ENCODE assay signal across 8 cellular contexts in genomic region chr5:181223729-181224389, GRCh38.
DNase-seq lines count a peak whose midpoint lies in the region; ATAC-seq lines count a peak whose summit lies in the region.

No MANE protein-coding gene starts in this region.

- peak; percentile 1 for ATAC-seq in HG03159 (IDR thresholded peaks at IDR 0.05; ENCODE audit: unreplicated experiment)

- H3K4me3 ChIP-seq in GM08714 (ENCODE audit: low read length): peak overlapping the region; percentile 84

- DNase-seq in iPS-NIHi11 (ENCODE audit: low spot score): peak; percentile 80
- peak; percentile 69 for DNase-seq in stimulated activated CD8-positive, alpha-beta memory T cell treated with anti-CD3 and anti-CD28 coated beads, Interleukin-4, amount 100 ng/mL, for 48 hours
- no peak for DNase-seq in dedifferentiated amniotic fluid mesenchymal stem cell (ENCODE audit: extremely low spot score)
- no peak for DNase-seq in islet precursor cell
- DNase-seq in NCI-H146 treated with DMSO at 0.1 percent for 48 hours (lab: John Stamatoyannopoulos, UW; ENCODE audit: unreplicated experiment): no peak

- H3K27ac ChIP-seq in angular gyrus (ENCODE audit: low read depth, low read length): peak overlapping the region; percentile 98

Comparison
In these comparisons a context has a peak if more than half of its experiments do, and no peak if none do; other contexts are left out.
1. DNase-seq: peak in iPS-NIHi11 (single experiment) and stimulated activated CD8-positive, alpha-beta memory T cell treated with anti-CD3 and anti-CD28 coated beads, Interleukin-4, amount 100 ng/mL, for 48 hours (single experiment); none in dedifferentiated amniotic fluid mesenchymal stem cell (single experiment), islet precursor cell (single experiment) and NCI-H146 treated with DMSO at 0.1 percent for 48 hours (single experiment).